ENCODE assay signal across 7 cellular contexts in the genomic region with DNA sequence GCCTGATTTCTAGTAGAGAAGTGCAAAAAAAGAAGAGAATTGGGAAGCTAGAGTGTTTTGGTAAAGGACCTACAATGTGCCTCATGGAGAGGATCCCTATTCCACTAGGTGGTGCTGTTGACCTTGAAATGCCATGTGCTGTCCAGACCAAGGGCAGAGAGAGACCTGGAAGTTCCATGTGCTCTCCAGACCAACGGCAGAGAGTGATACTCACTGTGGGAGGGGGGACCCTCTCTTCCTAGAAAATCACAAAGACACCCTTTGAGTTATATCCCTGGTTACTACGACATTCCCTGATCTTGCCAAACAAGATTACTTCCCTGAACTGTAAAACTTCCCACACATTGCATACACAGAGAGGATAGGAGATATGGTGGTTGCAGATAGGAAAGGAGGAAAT.
DNase-seq lines count a peak whose midpoint lies in the region; ATAC-seq, FAIRE-seq and TF ChIP-seq lines count a peak whose summit lies in the region.

No MANE protein-coding gene starts in this region.

- H3K36me3 ChIP-seq in bronchial epithelial cell (ENCODE audit: control insufficient read depth, insufficient read depth, low read length) (no peaks in the 10 kb centered on the region), Peyer's patch (no peaks in the 10 kb centered on the region), suprapubic skin (no peaks in the 10 kb centered on the region)

- TF ChIP-seq EP300 in suprapubic skin (IDR thresholded peaks at IDR 0.05) = no peak

- FAIRE-seq in bronchial epithelial cell (lab: Jason Lieb, UNC) = no peak

- H3K27ac ChIP-seq in Peyer's patch (no peak overlapping the region), suprapubic skin (no peak overlapping the region)

- H3K4me3 ChIP-seq in bronchial epithelial cell (ENCODE audit: low read depth, low read length) = no peak overlapping the region
- no peak overlapping the region for H3K4me3 ChIP-seq in retinal pigment epithelial cell (ENCODE audit: low read length)
- H3K4me3 ChIP-seq in Peyer's patch = no peak overlapping the region
- H3K4me3 ChIP-seq in suprapubic skin = no peak overlapping the region

- WGBS in suprapubic skin = 38% methylated on average over 2 of the region's 2 CpGs

- no peaks in the 10 kb centered on the region for H3K4me1 ChIP-seq in Peyer's patch
- H3K4me1 ChIP-seq in suprapubic skin = no peaks in the 10 kb centered on the region

- H3K27me3 ChIP-seq in bronchial epithelial cell (ENCODE audit: control insufficient read depth, insufficient read depth, low read length) = no peaks in the 10 kb centered on the region
- no peaks in the 10 kb centered on the region for H3K27me3 ChIP-seq in Peyer's patch
- H3K27me3 ChIP-seq in suprapubic skin = no peaks in the 10 kb centered on the region

- DNase-seq in GDM1 (lab: John Stamatoyannopoulos, UW) (peak; percentile 27), NCI-H524 (lab: John Stamatoyannopoulos, UW) (peak; percentile 24 to 53), bronchial epithelial cell (ENCODE audit: low read depth) (peak; percentile 42), retinal pigment epithelial cell (ENCODE audit: low read depth) (no peak), Peyer's patch (no peak), suprapubic skin (ENCODE audit: low spot score in 2 of 2) (no peak)

- TF ChIP-seq CTCF in bronchial epithelial cell (IDR thresholded peaks at IDR 0.05; ENCODE audit: insufficient read depth, low read length, severe bottlenecking) = peak; percentile 80
- TF ChIP-seq CTCF in retinal pigment epithelial cell (conservative IDR thresholded peaks at IDR 0.05; ENCODE audit: low read depth, low read length) = peak; percentile 53
- peak in 1 of 6 experiments; percentile 27 for TF ChIP-seq CTCF in Peyer's patch (IDR thresholded peaks at IDR 0.05)
- peak in 1 of 2 donors; percentile 11 for TF ChIP-seq CTCF in suprapubic skin (IDR thresholded peaks at IDR 0.05)

- H3K9me3 ChIP-seq in Peyer's patch (peaks cover 0 to 5% (median 2%) of the 10 kb centered on the region in 4 donors), suprapubic skin (no peaks in the 10 kb centered on the region)

- no peak for TF ChIP-seq POLR2A in Peyer's patch (IDR thresholded peaks at IDR 0.05)
- TF ChIP-seq POLR2A in suprapubic skin (IDR thresholded peaks at IDR 0.05) = no peak

- ATAC-seq in GM21529 (IDR thresholded peaks at IDR 0.05; ENCODE audit: unreplicated experiment) = peak; percentile 66

Comparison
In these comparisons a context has a peak if more than half of its experiments do, and no peak if none do; other contexts are left out.
1. DNase-seq: peak in GDM1 (single experiment), NCI-H524 (2 of 2) and bronchial epithelial cell (single experiment); none in retinal pigment epithelial cell (single experiment), Peyer's patch (0 of 3) and suprapubic skin (0 of 2).